In genomic region chr7:85950418-85950817, GRCh38 we compare ENCODE assay signal across 8 cellular contexts.
"Had no signal": no experiment of that assay in that cellular context is flagged by ENCODE, and none has a peak within 500 bp of the region (broad histone marks: within the 10 kb centered on the region; RNA-seq: fewer than 3 reads in every experiment).

No MANE protein-coding gene starts in this region.

- H3K4me3 ChIP-seq: GM12878 had no signal

- DNase-seq: GDM1, GF-D8 had no signal

- ATAC-seq: GM12878 had no signal

- FAIRE-seq: G401.6, GM12878, GM12891, GM12892, GM18507, GM19239 had no signal
